In genomic region chr5:57495688-57496087, GRCh38 we compare ENCODE assay signal across 15 cellular contexts. TPM values are rescaled to one million over a fixed set of nuclear protein-coding genes. Genes with fewer than 3 reads are reported as not detected.
DNase-seq lines count a peak whose midpoint lies in the region; ATAC-seq lines count a peak whose summit lies in the region.
"Had no signal": no experiment of that assay in that cellular context is flagged by ENCODE, and none has a peak within 500 bp of the region (broad histone marks: within the 10 kb centered on the region; RNA-seq: fewer than 3 reads in every experiment).

No MANE protein-coding gene starts in this region.

- peaks cover 16 to 30% (median 24%) of the 10 kb centered on the region in 10 experiments for H3K4me1 ChIP-seq in BLaER1 treated with 17β-estradiol and CSF1 and Interleukin-3, amounts not matched to agents 10 nM and 100 nM

- peak overlapping the region; percentile 38 to 74 (median 59); a peak in 21 of 22 replicates for H3K4me2 ChIP-seq in BLaER1 treated with 17β-estradiol and CSF1 and Interleukin-3, amounts not matched to agents 10 nM and 100 nM

- H3K27ac ChIP-seq in BLaER1 treated with 17β-estradiol and CSF1 and Interleukin-3, amounts not matched to agents 10 nM and 100 nM, result no peak overlapping the region

- H3K9me3 ChIP-seq in BLaER1 treated with 17β-estradiol and CSF1 and Interleukin-3, amounts not matched to agents 10 nM and 100 nM (replicated peaks in 1 of 11), result no peaks in the 10 kb centered on the region
- H3K9me3 ChIP-seq: spleen had no signal

- peaks cover 0 to 9% (median 0%) of the 10 kb centered on the region in 11 experiments; a peak in 5 of 22 replicates for H3K27me3 ChIP-seq in BLaER1 treated with 17β-estradiol and CSF1 and Interleukin-3, amounts not matched to agents 10 nM and 100 nM

- H3K4me3 ChIP-seq in BLaER1 treated with 17β-estradiol and CSF1 and Interleukin-3, amounts not matched to agents 10 nM and 100 nM, result no peak overlapping the region
- H3K4me3 ChIP-seq: spleen had no signal

- no peaks in the 10 kb centered on the region for H3K36me3 ChIP-seq in BLaER1 treated with 17β-estradiol and CSF1 and Interleukin-3, amounts not matched to agents 10 nM and 100 nM
- H3K36me3 ChIP-seq: spleen had no signal

- DNase-seq in ELF-1 (ENCODE audit: low read depth, low spot score) (peak; percentile 33), RPMI7951 (ENCODE audit: low read depth) (peak; percentile 45), fibroblast of peridontal ligament (ENCODE audit: extremely low read depth) (peak; percentile 19), NCI-H1048 (lab: John Stamatoyannopoulos, UW) (no peak), DMS153 treated with DMSO at 0.1 percent for 48 hours (lab: John Stamatoyannopoulos, UW; ENCODE audit: unreplicated experiment) (no peak), SHP77 (lab: John Stamatoyannopoulos, UW) (no peak)
- DNase-seq: hippocampal formation; NCI-H2081 treated with DMSO at 0.1 percent for 48 hours; spleen; stimulated activated naive CD8-positive, alpha-beta T cell treated with anti-CD3 and anti-CD28 coated beads, Interleukin-15, Interleukin-2, amounts not matched to agents 100 U/mL and 50 U/mL, for 24 hours had no signal

- H3K9ac ChIP-seq in BLaER1 treated with 17β-estradiol and CSF1 and Interleukin-3, amounts not matched to agents 10 nM and 100 nM, result no peak overlapping the region

- no peak for ATAC-seq in GM18861 (IDR thresholded peaks at IDR 0.05; ENCODE audit: unreplicated experiment)
- ATAC-seq: stimulated activated naive CD8-positive, alpha-beta T cell treated with anti-CD3 and anti-CD28 coated beads, Interleukin-15, Interleukin-2, amounts not matched to agents 100 U/mL and 50 U/mL, for 24 hours had no signal

- no peaks in the 10 kb centered on the region for H4K20me1 ChIP-seq in BLaER1 treated with 17β-estradiol and CSF1 and Interleukin-3, amounts not matched to agents 10 nM and 100 nM

RNA-seq across cellular contexts. Expression of gene ACTBL2, which starts 13.1 kb away (rescaled TPM):
- 0.10 and 0.24 TPM in 2 replicates for total RNA-seq in RPMI7951 (2014; rRNA removed; shearing (Covaris generic))
- total RNA-seq: B cell, progenitor cell of endocrine pancreas, spleen, urinary bladder had no signal

Comparison
In these comparisons a context has a peak if more than half of its experiments do, and no peak if none do; other contexts are left out.
1. DNase-seq: peak in ELF-1 (single experiment), RPMI7951 (single experiment) and fibroblast of peridontal ligament (single experiment); none in NCI-H1048 (single experiment), DMS153 treated with DMSO at 0.1 percent for 48 hours (single experiment) and SHP77 (0 of 2).